8 cellular contexts compared by ENCODE assay signal in the genomic region with DNA sequence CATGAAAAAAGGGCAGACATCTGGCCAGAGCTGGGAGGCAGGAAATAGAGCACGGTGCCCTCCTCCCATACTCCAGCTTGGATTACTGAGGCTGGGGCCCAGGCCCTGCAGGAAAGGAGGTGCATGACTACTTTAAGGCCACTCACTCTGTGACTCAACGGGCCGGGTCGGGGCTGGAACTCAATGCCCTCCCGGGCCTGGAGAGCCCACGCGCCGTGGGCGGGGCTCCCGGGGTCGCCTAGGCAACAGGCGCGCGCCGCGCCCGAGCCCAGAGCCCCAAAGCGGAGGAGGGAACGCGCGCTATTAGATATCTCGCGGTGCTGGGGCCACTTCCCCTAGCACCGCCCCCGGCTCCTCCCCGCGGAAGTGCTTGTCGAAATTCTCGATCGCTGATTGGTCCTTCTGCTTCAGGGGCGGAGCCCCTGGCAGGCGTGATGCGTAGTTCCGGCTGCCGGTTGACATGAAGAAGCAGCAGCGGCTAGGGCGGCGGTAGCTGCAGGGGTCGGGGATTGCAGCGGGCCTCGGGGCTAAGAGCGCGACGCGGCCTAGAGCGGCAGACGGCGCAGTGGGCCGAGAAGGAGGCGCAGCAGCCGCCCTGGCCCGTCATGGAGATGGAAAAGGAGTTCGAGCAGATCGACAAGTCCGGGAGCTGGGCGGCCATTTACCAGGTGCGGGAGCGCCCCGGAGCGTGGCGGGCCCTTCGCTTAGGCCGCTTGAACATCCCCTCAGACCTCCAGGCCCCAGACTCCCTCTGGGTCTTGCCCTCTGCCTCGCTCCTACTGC. TPM values are rescaled to one million over a fixed set of nuclear protein-coding genes. Genes with fewer than 3 reads are reported as not detected.
A peak's percentile ranks its signal among the peaks of the same experiment; 100 is the strongest.
DNase-seq lines count a peak whose midpoint lies in the region; ATAC-seq and TF ChIP-seq lines count a peak whose summit lies in the region.

A gene (plus strand): TSS at position 461 of the 783 bp plus-strand sequence. CDS start 145 bp downstream, at position 606.

- no peaks in the 10 kb centered on the region for H3K9me3 ChIP-seq in parathyroid adenoma (ENCODE audit: control insufficient read depth, low read length)
- H3K9me3 ChIP-seq in tibial nerve: no peaks in the 10 kb centered on the region

- peak within 1 kb of the TSS; percentile 95 for H3K4me3 Mint-ChIP-seq in activated naive CD8-positive, alpha-beta T cell treated with anti-CD3 and anti-CD28 coated beads, Interleukin-2, amount 50 U/mL, for 24 hours

- TF ChIP-seq EP300 in tibial nerve (IDR thresholded peaks at IDR 0.05): peak; percentile 94 to 99

- peaks cover 48% of the 10 kb centered on the region for H3K4me1 Mint-ChIP-seq in activated naive CD8-positive, alpha-beta T cell treated with anti-CD3 and anti-CD28 coated beads, Interleukin-2, amount 50 U/mL, for 24 hours

- peaks cover 17% of the 10 kb centered on the region for H3K36me3 Mint-ChIP-seq in activated naive CD8-positive, alpha-beta T cell treated with anti-CD3 and anti-CD28 coated beads, Interleukin-2, amount 50 U/mL, for 24 hours (ENCODE audit: low read depth)

- TF ChIP-seq CTCF in GM12865 (IDR thresholded peaks at IDR 0.05; ENCODE audit: insufficient read depth, low read depth, low read length, missing control alignments) (no peak), parathyroid adenoma (IDR thresholded peaks at IDR 0.05) (no peak), tibial nerve (IDR thresholded peaks at IDR 0.05) (peak in 2 of 5 experiments; percentile 44 to 67)

- DNase-seq in GM12865 (ENCODE audit: low read depth) (peak; percentile 99), NCI-H1417 treated with DMSO at 0.1 percent for 48 hours (lab: John Stamatoyannopoulos, UW) (peak; percentile 96), SW480 (ENCODE audit: low spot score) (peak; percentile 99), Right ventricle myocardium superior (peak; percentile 99), tibial nerve (ENCODE audit: low spot score in 2 of 2) (peak; percentile 97)
- DNase-seq in activated naive CD8-positive, alpha-beta T cell treated with anti-CD3 and anti-CD28 coated beads, Interleukin-2, amount 50 U/mL, for 24 hours: peak; percentile 98

- H3K4me3 ChIP-seq in GM12865 (ENCODE audit: low read depth, low read length): peak within 1 kb of the TSS; percentile 99
- H3K4me3 ChIP-seq in parathyroid adenoma (ENCODE audit: low read depth, low read length): peak within 1 kb of the TSS; percentile 83
- peak within 1 kb of the TSS; percentile 82 to 99 (median 90) for H3K4me3 ChIP-seq in tibial nerve

- H3K4me1 ChIP-seq in parathyroid adenoma (peaks cover 5% of the 10 kb centered on the region), tibial nerve (peaks cover 0 to 48% (median 36%) of the 10 kb centered on the region in 4 donors)

- peak within 1 kb of the TSS; percentile 90 for H3K27ac Mint-ChIP-seq in activated naive CD8-positive, alpha-beta T cell treated with anti-CD3 and anti-CD28 coated beads, Interleukin-2, amount 50 U/mL, for 24 hours

- intact Hi-C loops in Right ventricle myocardium superior (cut with DNase I): loop anchor here (5.0 kb wide), 1 partner anchor 62 kb away; no protein-coding TSS in a partner anchor

- no peaks in the 10 kb centered on the region for H3K9me3 Mint-ChIP-seq in activated naive CD8-positive, alpha-beta T cell treated with anti-CD3 and anti-CD28 coated beads, Interleukin-2, amount 50 U/mL, for 24 hours

- peak within 1 kb of the TSS; percentile 72 for H2AFZ ChIP-seq in parathyroid adenoma

- peak within 1 kb of the TSS; percentile 41 for H3K9ac ChIP-seq in parathyroid adenoma

- ATAC-seq in HG02759 (IDR thresholded peaks at IDR 0.05; ENCODE audit: unreplicated experiment) (peak; percentile 95), Right ventricle myocardium superior (ENCODE audit: poor library complexity) (peak; percentile 98)
- peak; percentile 97 for ATAC-seq in activated naive CD8-positive, alpha-beta T cell treated with anti-CD3 and anti-CD28 coated beads, Interleukin-2, amount 50 U/mL, for 24 hours

- H3K27me3 ChIP-seq in parathyroid adenoma (ENCODE audit: control insufficient read depth, insufficient read depth, low read length): no peaks in the 10 kb centered on the region
- no peaks in the 10 kb centered on the region for H3K27me3 ChIP-seq in tibial nerve

- H3K27ac ChIP-seq in parathyroid adenoma (peak within 1 kb of the TSS; percentile 69), tibial nerve (peak within 1 kb of the TSS; percentile 81 to 94 (median 92))

- H3K27me3 Mint-ChIP-seq in activated naive CD8-positive, alpha-beta T cell treated with anti-CD3 and anti-CD28 coated beads, Interleukin-2, amount 50 U/mL, for 24 hours: no peaks in the 10 kb centered on the region

- H3K36me3 ChIP-seq in parathyroid adenoma (ENCODE audit: control insufficient read depth, insufficient read depth, low read length) (no peaks in the 10 kb centered on the region), tibial nerve (no peaks in the 10 kb centered on the region)

- peak within 1 kb of the TSS; percentile 73 for H3K4me2 ChIP-seq in parathyroid adenoma (ENCODE audit: low read length)

- H3K79me2 ChIP-seq in parathyroid adenoma: peaks cover 38% of the 10 kb centered on the region

- TF ChIP-seq POLR2A in tibial nerve (IDR thresholded peaks at IDR 0.05): peak; percentile 98 to 99

- 0 to 1% methylated on average over 22 to 64 of the region's 64 CpGs for WGBS in tibial nerve, 2 donors

RNA-seq across cellular contexts. Expression of the gene that starts here (rescaled TPM):
- 20.1 TPM for total RNA-seq in Right ventricle myocardium superior
- 10 to 100 TPM; 20.7 to 26.7 (median 23.7) TPM for total RNA-seq in tibial nerve

Comparison
In these comparisons a context has a peak if more than half of its experiments do, and no peak if none do; other contexts are left out.
1. Peak in every context shown above with its lines: DNase-seq, ATAC-seq, H3K4me3 ChIP-seq and H3K27ac ChIP-seq.